19 cellular contexts compared by ENCODE assay signal in genomic region chr3:56890448-56891083, GRCh38.
DNase-seq lines count a peak whose midpoint lies in the region; ATAC-seq and TF ChIP-seq lines count a peak whose summit lies in the region.
"Had no signal": no experiment of that assay in that cellular context is flagged by ENCODE, and none has a peak within 500 bp of the region (broad histone marks: within the 10 kb centered on the region; RNA-seq: fewer than 3 reads in every experiment).

No MANE protein-coding gene starts in this region.

- CTCF ChIA-PET in activated naive CD4-positive, alpha-beta T cell treated with anti-CD3 and anti-CD28 coated beads, Interleukin-2, amount 10 ng/mL, durations not matched to agents 7 days and 5 days (lab: Charles Lee): interaction anchor here (0.6 to 0.9 kb wide), 3 partner anchors 14 to 24 kb away, joined by 3 read pairs; no protein-coding TSS in a partner anchor
- CTCF ChIA-PET in T-cell (lab: Charles Lee): interaction anchor here in 1 of 2 donors (0.6 to 0.7 kb wide), 2 partner anchors 18 to 21 kb away, joined by 3 to 5 read pairs; no protein-coding TSS in a partner anchor

- ATAC-seq in T-cell (replicated peaks in 1 of 4) (peak; percentile 48 to 65 (median 51)), HG03469 (IDR thresholded peaks at IDR 0.05; ENCODE audit: unreplicated experiment) (no peak)
- ATAC-seq: stimulated activated memory B cell treated with anti-CD40 and anti-IgM and Interleukin-4, amounts not matched to agents 10 μg/mL and 1 μg/mL and 100 μg/mL, for 72 hours had no signal

- H3K36me3 Mint-ChIP-seq in activated naive CD4-positive, alpha-beta T cell treated with anti-CD3 and anti-CD28 coated beads, Interleukin-2, amount 10 ng/mL, durations not matched to agents 7 days and 5 days: peaks cover 22% of the 10 kb centered on the region
- H3K36me3 Mint-ChIP-seq in T-cell (no peaks in the 10 kb centered on the region), type B pancreatic cell (no peaks in the 10 kb centered on the region)
- H3K36me3 Mint-ChIP-seq: naive B cell; stimulated activated memory B cell treated with anti-CD40 and anti-IgM and Interleukin-4, amounts not matched to agents 10 μg/mL and 1 μg/mL and 100 μg/mL, for 72 hours had no signal

- peak overlapping the region; percentile 1 for H3K4me3 Mint-ChIP-seq in activated naive CD4-positive, alpha-beta T cell treated with anti-CD3 and anti-CD28 coated beads, Interleukin-2, amount 10 ng/mL, durations not matched to agents 7 days and 5 days
- H3K4me3 Mint-ChIP-seq in T-cell (peak overlapping the region; percentile 31 to 80 (median 56)), type B pancreatic cell (peak overlapping the region; percentile 7)
- H3K4me3 Mint-ChIP-seq: activated B cell treated with CpG ODN at 0.5 μM for 24 hours; naive B cell; stimulated activated memory B cell treated with anti-CD40 and anti-IgM and Interleukin-4, amounts not matched to agents 10 μg/mL and 1 μg/mL and 100 μg/mL, for 72 hours; T-helper 1 cell treated with Interleukin-12 subunit alpha and Interleukin-12 subunit beta and Interleukin-4 antibody, amounts not matched to agents 30 μg/mL and 1 μg/mL, for 36 hours had no signal

- POLR2A ChIA-PET in T-cell (lab: Charles Lee): interaction anchor here (0.6 to 0.7 kb wide), 5 partner anchors 12 to 33 kb away, joined by 3 to 7 read pairs (median 5); no protein-coding TSS in a partner anchor

- DNase-seq in activated naive CD4-positive, alpha-beta T cell treated with anti-CD3 and anti-CD28 coated beads, Interleukin-2, amount 10 ng/mL, durations not matched to agents 7 days and 5 days: peak; percentile 43
- DNase-seq in activated naive CD4-positive, alpha-beta T cell (lab: John Stamatoyannopoulos, UW): no peak
- DNase-seq in T-cell (peak in 16 of 34 experiments; percentile 5 to 39 (median 14)), type B pancreatic cell (ENCODE audit: extremely low spot score, unreplicated experiment) (no peak), SKM-1 treated with dmso at 0.1 percent for 144 hours (lab: John Stamatoyannopoulos, UW; ENCODE audit: unreplicated experiment) (no peak), NCI-H82 (lab: John Stamatoyannopoulos, UW) (no peak)
- peak; percentile 23 for DNase-seq in effector CD4-positive, alpha-beta T cell
- DNase-seq: activated B cell treated with CpG ODN at 0.5 μM for 24 hours; activated CD8-positive, alpha-beta memory T cell treated with anti-CD3 and anti-CD28 coated beads, Interleukin-2, amount 50 U/mL, for 4 hours; amygdala; GOT3; naive B cell; NK-92 treated with Interleukin-12 subunit alpha and Interleukin-12 subunit beta, amount 100 ng/mL, for 24 hours; RPMI8226; stimulated activated CD4-positive, alpha-beta T cell treated with anti-CD3 and anti-CD28 coated beads, Interleukin-12 subunit alpha, Interleukin-12 subunit beta, amount 100 ng/mL, for 4 hours; uterus had no signal

- H3K4me1 Mint-ChIP-seq in activated naive CD4-positive, alpha-beta T cell treated with anti-CD3 and anti-CD28 coated beads, Interleukin-2, amount 10 ng/mL, durations not matched to agents 7 days and 5 days: peaks cover 79% of the 10 kb centered on the region
- H3K4me1 Mint-ChIP-seq in T-cell: peaks cover 79 to 86% (median 84%) of the 10 kb centered on the region in 3 donors
- peaks cover 37% of the 10 kb centered on the region for H3K4me1 Mint-ChIP-seq in type B pancreatic cell (ENCODE audit: unreplicated experiment)

- H3K9me3 Mint-ChIP-seq in activated naive CD4-positive, alpha-beta T cell treated with anti-CD3 and anti-CD28 coated beads, Interleukin-2, amount 10 ng/mL, durations not matched to agents 7 days and 5 days: no peaks in the 10 kb centered on the region
- H3K9me3 Mint-ChIP-seq in T-cell (no peaks in the 10 kb centered on the region), type B pancreatic cell (no peaks in the 10 kb centered on the region)
- H3K9me3 Mint-ChIP-seq: activated B cell treated with CpG ODN at 0.5 μM for 24 hours; stimulated activated memory B cell treated with anti-CD40 and anti-IgM and Interleukin-4, amounts not matched to agents 10 μg/mL and 1 μg/mL and 100 μg/mL, for 72 hours; T-helper 1 cell treated with Interleukin-12 subunit alpha and Interleukin-12 subunit beta and Interleukin-4 antibody, amounts not matched to agents 30 μg/mL and 1 μg/mL, for 36 hours had no signal

- H3K27me3 Mint-ChIP-seq in activated naive CD4-positive, alpha-beta T cell treated with anti-CD3 and anti-CD28 coated beads, Interleukin-2, amount 10 ng/mL, durations not matched to agents 7 days and 5 days: no peaks in the 10 kb centered on the region
- no peaks in the 10 kb centered on the region for H3K27me3 Mint-ChIP-seq in T-cell
- H3K27me3 Mint-ChIP-seq in type B pancreatic cell: no peaks in the 10 kb centered on the region
- H3K27me3 Mint-ChIP-seq: activated B cell treated with CpG ODN at 0.5 μM for 24 hours; naive B cell; stimulated activated memory B cell treated with anti-CD40 and anti-IgM and Interleukin-4, amounts not matched to agents 10 μg/mL and 1 μg/mL and 100 μg/mL, for 72 hours had no signal

- no peak for TF ChIP-seq CTCF in type B pancreatic cell (conservative IDR thresholded peaks at IDR 0.05)

- peak overlapping the region; percentile 54 for H3K27ac Mint-ChIP-seq in activated naive CD4-positive, alpha-beta T cell treated with anti-CD3 and anti-CD28 coated beads, Interleukin-2, amount 10 ng/mL, durations not matched to agents 7 days and 5 days
- peak overlapping the region; percentile 69 to 81 for H3K27ac Mint-ChIP-seq in T-cell
- no peak overlapping the region for H3K27ac Mint-ChIP-seq in type B pancreatic cell
- H3K27ac Mint-ChIP-seq: activated B cell treated with CpG ODN at 0.5 μM for 24 hours; naive B cell; stimulated activated memory B cell treated with anti-CD40 and anti-IgM and Interleukin-4, amounts not matched to agents 10 μg/mL and 1 μg/mL and 100 μg/mL, for 72 hours; T-helper 1 cell treated with Interleukin-12 subunit alpha and Interleukin-12 subunit beta and Interleukin-4 antibody, amounts not matched to agents 30 μg/mL and 1 μg/mL, for 36 hours had no signal

Comparison
In these comparisons a context has a peak if more than half of its experiments do, and no peak if none do; other contexts are left out.
1. DNase-seq: peak in activated naive CD4-positive, alpha-beta T cell treated with anti-CD3 and anti-CD28 coated beads, Interleukin-2, amount 10 ng/mL, durations not matched to agents 7 days and 5 days (single experiment) and effector CD4-positive, alpha-beta T cell (single experiment); none in activated naive CD4-positive, alpha-beta T cell (0 of 4), type B pancreatic cell (single experiment), SKM-1 treated with dmso at 0.1 percent for 144 hours (single experiment) and NCI-H82 (single experiment).
2. H3K4me3 Mint-ChIP-seq: peak in every context shown above with its lines; median percentile 56 in T-cell; 7 in type B pancreatic cell; 1 in activated naive CD4-positive, alpha-beta T cell treated with anti-CD3 and anti-CD28 coated beads, Interleukin-2, amount 10 ng/mL, durations not matched to agents 7 days and 5 days.